ENCODE assay signal across 7 cellular contexts in genomic region chr18:21489119-21489750, GRCh38.
DNase-seq lines count a peak whose midpoint lies in the region; TF ChIP-seq lines count a peak whose summit lies in the region.

No MANE protein-coding gene starts in this region.

- H3K4me1 ChIP-seq in spleen: no peaks in the 10 kb centered on the region

- POLR2A ChIA-PET in HEK293T (lab: Yijun Ruan, JAX): interaction anchor here (2.0 kb wide), 1 partner anchor 110 kb away, joined by 5 read pairs; no protein-coding TSS in a partner anchor

- TF ChIP-seq CTCF in spleen (IDR thresholded peaks at IDR 0.05 in 8 of 11, conservative IDR thresholded peaks at IDR 0.05 in 3 of 11): peak in 10 of 11 experiments; percentile 15 to 73 (median 58)

- WGBS in spleen, 5 donors: 46 to 61% (median 52%) methylated on average over 6 of the region's 6 CpGs

- H3K4me3 ChIP-seq in spleen: no peak overlapping the region

- intact Hi-C loops in spleen (cut with DNase I; ENCODE audit: low total_unique reads): loop anchor here (5.0 kb wide), 1 partner anchor 468 kb away; no protein-coding TSS in a partner anchor

- peaks cover 0 to 5% (median 0%) of the 10 kb centered on the region in 7 donors for H3K27me3 ChIP-seq in spleen (replicated peaks in 1 of 7)

- no peaks in the 10 kb centered on the region for H3K36me3 ChIP-seq in spleen

- CTCF ChIA-PET in HEK293T (lab: Yijun Ruan, JAX): interaction anchor here (0.6 to 2.3 kb wide), 12 partner anchors 8 to 377 kb away, joined by 3 to 11 read pairs (median 4); partner anchors contain the start of gene ESCO1

- no peak overlapping the region for H3K27ac ChIP-seq in spleen

- TF ChIP-seq POLR2A in spleen (IDR thresholded peaks at IDR 0.05): no peak

- DNase-seq in EH (ENCODE audit: low read depth): peak; percentile 66
- peak; percentile 80 for DNase-seq in HEK293T (ENCODE audit: extremely low spot score)
- peak; percentile 52 for DNase-seq in NCI-H460 (ENCODE audit: extremely low read depth, low read depth)
- DNase-seq in amniotic epithelial cell (ENCODE audit: low read depth): peak; percentile 55
- peak; percentile 17 to 22 for DNase-seq in hippocampal formation (lab: John Stamatoyannopoulos, UW)
- no peak for DNase-seq in spleen
- no peak for DNase-seq in OCI-M2 (lab: John Stamatoyannopoulos, UW; ENCODE audit: unreplicated experiment)

- no peaks in the 10 kb centered on the region for H3K9me3 ChIP-seq in spleen

TF ChIP-seq in HEK293T, 16 proteins besides CTCF, POLR2A, EP300 and RAD21:
- TF ChIP-seq SUZ12 (IDR thresholded peaks at IDR 0.05) (no peak), FOXM1 (IDR thresholded peaks at IDR 0.05; ENCODE audit: borderline replicate concordance) (no peak), FOXK2 (IDR thresholded peaks at IDR 0.05) (no peak), PKNOX1 (IDR thresholded peaks at IDR 0.05) (no peak), CTBP1 (IDR thresholded peaks at IDR 0.05; ENCODE audit: borderline replicate concordance) (no peak), LEF1 (IDR thresholded peaks at IDR 0.05; ENCODE audit: borderline replicate concordance) (no peak), ARNT (IDR thresholded peaks at IDR 0.05) (no peak), ELF4 (IDR thresholded peaks at IDR 0.05) (no peak), NFRKB (IDR thresholded peaks at IDR 0.05) (no peak), SP1 (IDR thresholded peaks at IDR 0.05) (no peak)

Comparison
In these comparisons a context has a peak if more than half of its experiments do, and no peak if none do; other contexts are left out.
1. DNase-seq: peak in EH (single experiment), HEK293T (single experiment), NCI-H460 (single experiment), amniotic epithelial cell (single experiment) and hippocampal formation (2 of 2); none in spleen (single experiment) and OCI-M2 (single experiment).